Comparison of ENCODE assay signal across 12 cellular contexts in genomic region chr12:47734725-47735480, GRCh38. TPM values are rescaled to one million over a fixed set of nuclear protein-coding genes. Genes with fewer than 3 reads are reported as not detected.
A peak's percentile ranks its signal among the peaks of the same experiment; 100 is the strongest.
DNase-seq lines count a peak whose midpoint lies in the region; FAIRE-seq and TF ChIP-seq lines count a peak whose summit lies in the region.
"Had no signal": no experiment of that assay in that cellular context is flagged by ENCODE, and none has a peak within 500 bp of the region (broad histone marks: within the 10 kb centered on the region; RNA-seq: fewer than 3 reads in every experiment).

No MANE protein-coding gene starts in this region.

- H3K79me2 ChIP-seq in mesendoderm (ENCODE audit: control insufficient read depth, insufficient read depth, low read length), result no peaks in the 10 kb centered on the region

- H3K4me2 ChIP-seq in mesendoderm (ENCODE audit: low read length), result no peak overlapping the region

- peak overlapping the region; percentile 76 for H3K56ac ChIP-seq in mesendoderm (ENCODE audit: low read length)

- DNase-seq in NCI-H1092 (lab: John Stamatoyannopoulos, UW) (peak; percentile 27), colonic mucosa (no peak), mesendoderm (peak; percentile 44), OCI-M1 (lab: John Stamatoyannopoulos, UW) (no peak), GM12891 (ENCODE audit: insufficient read length, low spot score) (no peak)
- DNase-seq in activated CD4-positive, CD25-positive, alpha-beta regulatory T cell treated with anti-CD3 and anti-CD28 coated beads, Interleukin-2, amount 50 U/mL, for 72 hours, result no peak
- DNase-seq in activated CD4-positive, alpha-beta T cell treated with anti-CD3 and anti-CD28 coated beads, Interleukin-2, amount 50 U/mL, for 4 hours, result no peak
- DNase-seq: activated CD4-positive, CD25-positive, alpha-beta regulatory T cell; activated naive CD4-positive, alpha-beta T cell treated with Interleukin-2 at 50 U/mL for 16 hours; NCI-H2029 had no signal

- no peak overlapping the region for H2BK120ac ChIP-seq in mesendoderm (ENCODE audit: low read depth, low read length)

- no peak for TF ChIP-seq POLR2A in GM12891 (IDR thresholded peaks at IDR 0.05; ENCODE audit: low read depth, low read length)

- H2BK15ac ChIP-seq in mesendoderm (replicated peaks; ENCODE audit: low read depth), result no peak overlapping the region

- no peak overlapping the region for H4K8ac ChIP-seq in mesendoderm (ENCODE audit: low read depth, low read length)

- no peak overlapping the region for H3K18ac ChIP-seq in mesendoderm (ENCODE audit: low read length)

- H3K9me3 ChIP-seq in colonic mucosa, result no peaks in the 10 kb centered on the region
- no peaks in the 10 kb centered on the region for H3K9me3 ChIP-seq in stomach smooth muscle (ENCODE audit: control insufficient read depth in 2 of 2, low read length in 2 of 2)

- no peaks in the 10 kb centered on the region for H3K79me1 ChIP-seq in mesendoderm (ENCODE audit: low read length)

- intact Hi-C loops in colonic mucosa (cut with DNase I), result no loop called here

- no peak for FAIRE-seq in GM12891 (lab: Jason Lieb, UNC)

- no peak overlapping the region for H2AK5ac ChIP-seq in mesendoderm (ENCODE audit: low read length)

- no peak for TF ChIP-seq CTCF in colonic mucosa (IDR thresholded peaks at IDR 0.05)

- H4K5ac ChIP-seq in mesendoderm (ENCODE audit: low read length), result no peak overlapping the region

- no CpG with 5 or more reads among the region's 12 CpGs for WGBS in mesendoderm (ENCODE audit: extremely low coverage, insufficient coverage, low lambda C conversion rate)

- peak overlapping the region; percentile 5 to 26 for H3K9ac ChIP-seq in colonic mucosa (ENCODE audit: low read depth in 2 of 2, low read length in 2 of 2)
- H3K9ac ChIP-seq in mesendoderm (ENCODE audit: low read length), result peak overlapping the region; percentile 4
- peak overlapping the region in 1 of 2 donors; percentile 51 for H3K9ac ChIP-seq in stomach smooth muscle (ENCODE audit: low read length in 2 of 2)

- peak overlapping the region; percentile 24 for H3K23ac ChIP-seq in mesendoderm (ENCODE audit: low read length)

- H3K27me3 ChIP-seq in colonic mucosa (no peaks in the 10 kb centered on the region), mesendoderm (ENCODE audit: insufficient read depth, low read length, poor library complexity) (no peaks in the 10 kb centered on the region), stomach smooth muscle (ENCODE audit: control insufficient read depth in 1 of 2, insufficient read depth in 2 of 2, low read length in 2 of 2) (no peaks in the 10 kb centered on the region)

- no peak overlapping the region for H2BK5ac ChIP-seq in mesendoderm (ENCODE audit: low read length)

- H3K36me3 ChIP-seq in colonic mucosa, result no peaks in the 10 kb centered on the region
- H3K36me3 ChIP-seq in mesendoderm (ENCODE audit: control insufficient read depth, insufficient read depth, low read length), result no peaks in the 10 kb centered on the region
- H3K36me3 ChIP-seq in stomach smooth muscle (ENCODE audit: control insufficient read depth in 2 of 2, insufficient read depth in 2 of 2, low read length in 2 of 2), result no peaks in the 10 kb centered on the region

- no peak overlapping the region for H3K4ac ChIP-seq in mesendoderm (ENCODE audit: low read depth, low read length)

- peaks cover 4% of the 10 kb centered on the region for H3K4me1 ChIP-seq in colonic mucosa
- H3K4me1 ChIP-seq in mesendoderm (ENCODE audit: control insufficient read depth, low read depth, low read length), result peaks cover 6% of the 10 kb centered on the region
- peaks cover 44% of the 10 kb centered on the region for H3K4me1 ChIP-seq in stomach smooth muscle (ENCODE audit: control insufficient read depth, insufficient read depth, low read length)

- H3K4me3 ChIP-seq in colonic mucosa (no peak overlapping the region), mesendoderm (ENCODE audit: low read length) (no peak overlapping the region), stomach smooth muscle (ENCODE audit: low read length in 2 of 2) (no peak overlapping the region)

- H3K27ac ChIP-seq in colonic mucosa, result no peak overlapping the region
- no peak overlapping the region for H3K27ac ChIP-seq in mesendoderm (ENCODE audit: low read depth, low read length)
- H3K27ac ChIP-seq in stomach smooth muscle (ENCODE audit: low read length), result peak overlapping the region; percentile 80

TF ChIP-seq in GM12891, 5 proteins besides CTCF, POLR2A, EP300 and RAD21:
- no peak for TF ChIP-seq PAX5 (IDR thresholded peaks at IDR 0.05; ENCODE audit: insufficient read depth, low read length, severe bottlenecking)
- no peak for TF ChIP-seq SPI1 (IDR thresholded peaks at IDR 0.05; ENCODE audit: low read depth, low read length)
- no peak for TF ChIP-seq TAF1 (IDR thresholded peaks at IDR 0.05; ENCODE audit: low read depth, low read length)
- no peak for TF ChIP-seq POLR2AphosphoS5 (IDR thresholded peaks at IDR 0.05; ENCODE audit: low read depth, low read length)
- TF ChIP-seq POU2F2 (IDR thresholded peaks at IDR 0.05; ENCODE audit: low read depth, low read length), result no peak

RNA-seq across cellular contexts. Expression of gene ENDOU, which starts 9.6 kb away (rescaled TPM):
- not detected for total RNA-seq in colonic mucosa
- 0.04 TPM for polyA plus RNA-seq in mesendoderm (2013, experiment 1 of 2)
- polyA plus RNA-seq in mesendoderm (2013, experiment 2 of 2), result 0.03 TPM
- polyA plus RNA-seq in GM12891 (2012; ENCODE audit: low read depth, missing spikeins), result 0.12 TPM
- total RNA-seq: osteocyte had no signal

RNA-seq across cellular contexts. Expression of gene RAPGEF3, which starts 23.8 kb away (rescaled TPM):
- 10 to 100 TPM; 10.1 TPM for total RNA-seq in colonic mucosa
- 7.8 TPM for polyA plus RNA-seq in mesendoderm (2013, experiment 1 of 2)
- 7.4 TPM for polyA plus RNA-seq in mesendoderm (2013, experiment 2 of 2)
- polyA plus RNA-seq in GM12891 (2012; ENCODE audit: low read depth, missing spikeins), result 0.47 TPM

RNA-seq across cellular contexts. Expression of gene RPAP3, which starts 29.1 kb away (rescaled TPM):
- total RNA-seq in colonic mucosa, result 10 to 100 TPM; 16.7 to 17.0 TPM
- 56.4 TPM for polyA plus RNA-seq in mesendoderm (2013, experiment 1 of 2)
- 57.0 TPM for polyA plus RNA-seq in mesendoderm (2013, experiment 2 of 2)
- polyA plus RNA-seq in GM12891 (2012; ENCODE audit: low read depth, missing spikeins), result 16.6 TPM

RNA-seq across cellular contexts. Expression of gene SLC48A1, which starts 38.1 kb away (rescaled TPM):
- total RNA-seq in colonic mucosa, result 10 to 100 TPM; 12.2 to 17.9 TPM
- 9.6 TPM for polyA plus RNA-seq in mesendoderm (2013, experiment 1 of 2)
- polyA plus RNA-seq in mesendoderm (2013, experiment 2 of 2), result 9.2 TPM
- 1.0 TPM for polyA plus RNA-seq in GM12891 (2012; ENCODE audit: low read depth, missing spikeins)

Comparison
In these comparisons a context has a peak if more than half of its experiments do, and no peak if none do; other contexts are left out.
1. DNase-seq: peak in NCI-H1092 (single experiment) and mesendoderm (single experiment); none in colonic mucosa (single experiment), activated CD4-positive, CD25-positive, alpha-beta regulatory T cell treated with anti-CD3 and anti-CD28 coated beads, Interleukin-2, amount 50 U/mL, for 72 hours (single experiment), OCI-M1 (single experiment), activated CD4-positive, alpha-beta T cell treated with anti-CD3 and anti-CD28 coated beads, Interleukin-2, amount 50 U/mL, for 4 hours (0 of 2) and GM12891 (single experiment).